In the genomic region with DNA sequence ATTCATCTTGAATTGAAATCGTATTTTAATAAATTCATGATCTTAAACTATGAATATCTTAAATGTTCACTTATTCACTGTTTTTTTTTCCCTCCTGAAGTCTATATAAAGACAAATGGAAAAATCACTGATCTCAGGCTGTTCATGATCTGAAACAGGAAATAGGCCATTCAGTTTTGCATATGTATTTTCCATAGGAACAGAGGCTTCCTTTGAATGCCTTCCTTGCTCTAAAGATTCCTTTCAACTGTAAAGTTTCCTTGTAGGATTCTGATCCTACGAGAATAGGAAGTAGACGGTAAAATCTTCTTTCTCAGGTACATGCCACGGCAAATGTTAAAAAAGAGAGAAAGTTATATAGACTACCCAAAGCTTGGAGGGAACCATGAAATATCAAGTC, we compare ENCODE assay signal across 15 cellular contexts.
DNase-seq lines count a peak whose midpoint lies in the region; ATAC-seq and TF ChIP-seq lines count a peak whose summit lies in the region.
"Had no signal": no experiment of that assay in that cellular context is flagged by ENCODE, and none has a peak within 500 bp of the region (broad histone marks: within the 10 kb centered on the region; RNA-seq: fewer than 3 reads in every experiment).

No MANE protein-coding gene starts in this region.

- no peak overlapping the region for H4K91ac ChIP-seq in H9 (ENCODE audit: insufficient read length, low read depth, low read length)

- H3K23me2 ChIP-seq in H9 (ENCODE audit: insufficient read length, low read depth, low read length, poor library complexity, severe bottlenecking), result no peaks in the 10 kb centered on the region

- H3K36me3 ChIP-seq in OCI-LY7 (ENCODE audit: insufficient read depth, low read length), result no peaks in the 10 kb centered on the region
- H3K36me3 ChIP-seq: BE2C had no signal

- intact Hi-C loops in OCI-LY7 (cut with micrococcal nuclease; ENCODE audit: unreplicated experiment), result no loop called here

- no peaks in the 10 kb centered on the region for H3K79me1 ChIP-seq in H9 (ENCODE audit: insufficient read depth, low read depth, low read length, poor library complexity, severe bottlenecking)

- H3K4me1 ChIP-seq in H9 (ENCODE audit: insufficient read depth, low read length) (no peaks in the 10 kb centered on the region; the same call in 1 of the 2 replicates), OCI-LY7 (ENCODE audit: insufficient read depth, low read length, poor library complexity, severe bottlenecking) (peaks cover 12% of the 10 kb centered on the region)
- H3K4me1 ChIP-seq: BE2C, Caco-2 had no signal

- H3K79me2 ChIP-seq in H9 (ENCODE audit: insufficient read depth, low read length), result no peaks in the 10 kb centered on the region
- H3K79me2 ChIP-seq in OCI-LY7 (ENCODE audit: insufficient read depth, low read depth, low read length), result no peaks in the 10 kb centered on the region

- no peak overlapping the region for H3K9ac ChIP-seq in H9 (ENCODE audit: extremely low read depth, insufficient read length, low read length)

- H3K27me3 ChIP-seq in H9 (ENCODE audit: insufficient read depth, low read length), result no peaks in the 10 kb centered on the region
- H3K27me3 ChIP-seq: BE2C had no signal

- no peak overlapping the region for H2BK20ac ChIP-seq in H9 (ENCODE audit: low read depth, low read length, poor library complexity, severe bottlenecking)

- no peak for TF ChIP-seq CTCF in H9 (conservative IDR thresholded peaks at IDR 0.05)
- TF ChIP-seq CTCF in OCI-LY7 (conservative IDR thresholded peaks at IDR 0.05; ENCODE audit: low read length), result no peak

- H3K9me3 Mint-ChIP-seq in H9, result no peaks in the 10 kb centered on the region; a peak in 1 of 5 replicates
- H3K9me3 Mint-ChIP-seq: CD8-positive, alpha-beta T cell had no signal

- H3K18ac ChIP-seq in H9 (ENCODE audit: insufficient read length, low read depth, low read length), result no peak overlapping the region

- no peak overlapping the region for H4K5ac ChIP-seq in H9 (ENCODE audit: insufficient read length, low read depth, low read length)

- no peak overlapping the region for H2BK15ac ChIP-seq in H9 (ENCODE audit: low read depth, low read length)

- no peak overlapping the region for H3T11ph ChIP-seq in H9 (ENCODE audit: low read length)

- no peak overlapping the region for H2AFZ ChIP-seq in H9 (ENCODE audit: low read length)
- H2AFZ ChIP-seq in OCI-LY7 (ENCODE audit: low read length), result peak overlapping the region; percentile 17

- no peak overlapping the region for H3K4me3 ChIP-seq in OCI-LY7 (ENCODE audit: low read depth, low read length, poor library complexity, severe bottlenecking)

- no peak overlapping the region for H3K4ac ChIP-seq in H9 (ENCODE audit: low read depth, low read length)

- H2BK12ac ChIP-seq in H9 (ENCODE audit: insufficient read length, low read depth, low read length), result no peak overlapping the region

- H2AK5ac ChIP-seq in H9 (ENCODE audit: insufficient read length, low read length), result no peak overlapping the region

- no peak overlapping the region for H2BK5ac ChIP-seq in H9 (ENCODE audit: insufficient read length, low read length)

- no peak overlapping the region for H3K56ac ChIP-seq in H9 (ENCODE audit: insufficient read length, low read depth, low read length)

- no peak overlapping the region for H3K14ac ChIP-seq in H9 (ENCODE audit: insufficient read depth, low read length)

- H3K4me2 ChIP-seq in H9 (ENCODE audit: insufficient read depth, insufficient read length, low read length) (no peak overlapping the region), OCI-LY7 (ENCODE audit: low read length) (peak overlapping the region; percentile 15)

- H3K27me3 Mint-ChIP-seq in H9 (ENCODE audit: low read depth), result no peaks in the 10 kb centered on the region

- no peak overlapping the region for H4K8ac ChIP-seq in H9 (replicated peaks; ENCODE audit: insufficient read length, low read depth, low read length)

- H3K9me3 ChIP-seq in H9 (ENCODE audit: control insufficient read depth, low read depth, low read length), result no peaks in the 10 kb centered on the region
- no peaks in the 10 kb centered on the region for H3K9me3 ChIP-seq in OCI-LY7 (ENCODE audit: low read length)
- H3K9me3 ChIP-seq: BE2C, Caco-2 had no signal

- DNase-seq in H9 (no peak), OCI-LY7 (ENCODE audit: low spot score) (no peak), iPS DF 19.7 (ENCODE audit: low read depth, low spot score) (peak; percentile 12), T1000 (lab: John Stamatoyannopoulos, UW) (no peak), hepatic stellate cell (ENCODE audit: low spot score) (no peak)
- no peak for DNase-seq in NK-92 treated with Interleukin-12 subunit alpha and Interleukin-12 subunit beta, amount 100 ng/mL, for 24 hours (lab: John Stamatoyannopoulos, UW)
- DNase-seq: BE2C; Caco-2; CD8-positive, alpha-beta T cell; DND-41; GDM1; IMR-90 had no signal

- H2BK120ac ChIP-seq in H9 (ENCODE audit: low read depth, low read length, poor library complexity, severe bottlenecking), result no peak overlapping the region

- ATAC-seq in GM18519 (IDR thresholded peaks at IDR 0.05; ENCODE audit: low FRiP score, unreplicated experiment), result no peak
- ATAC-seq: CD8-positive, alpha-beta T cell; HCT116 had no signal

- no CpG with 5 or more reads among the region's 4 CpGs for WGBS in H9 (ENCODE audit: extremely low coverage, insufficient read length, low lambda C conversion rate)

- H3K23ac ChIP-seq in H9 (ENCODE audit: insufficient read length, low read depth, low read length), result no peak overlapping the region

- peaks cover 0 to 4% (median 0%) of the 10 kb centered on the region in 3 experiments; a peak in 3 of 7 replicates for H3K36me3 Mint-ChIP-seq in H9 (ENCODE audit: insufficient read depth in 1 of 3, low read depth in 3 of 3)
- H3K36me3 Mint-ChIP-seq: CD14-positive monocyte; CD8-positive, alpha-beta T cell had no signal

- H3K9me2 ChIP-seq in OCI-LY7 (ENCODE audit: insufficient read depth, low read length), result no peaks in the 10 kb centered on the region

- no peak overlapping the region for H3K4me3 Mint-ChIP-seq in H9
- H3K4me3 Mint-ChIP-seq: CD14-positive monocyte; CD8-positive, alpha-beta T cell had no signal

- no TSS peak for BruUV-seq in OCI-LY7 (replicated peaks; lab: Mats Ljungman, UMichigan)

- POLR2A ChIA-PET in OCI-LY7 (lab: Charles Lee), result interaction anchor here (1.0 to 1.3 kb wide), 2 partner anchors 11 to 95 kb away, joined by 3 to 4 read pairs; no protein-coding TSS in a partner anchor

- CTCF ChIA-PET in OCI-LY7 (lab: Charles Lee; ENCODE audit: unreplicated experiment), result no interaction called here

- H3K27ac ChIP-seq in H9 (ENCODE audit: insufficient read length, low read depth, low read length) (peak overlapping the region; percentile 50), OCI-LY7 (ENCODE audit: low read depth, low read length, poor library complexity, severe bottlenecking) (no peak overlapping the region)

- H3K4me1 Mint-ChIP-seq in H9, result peaks cover 14 to 34% of the 10 kb centered on the region in 2 experiments
- H3K4me1 Mint-ChIP-seq: CD14-positive monocyte had no signal

- H4K20me1 ChIP-seq in H9 (ENCODE audit: control insufficient read depth, insufficient read depth, insufficient read length), result no peaks in the 10 kb centered on the region
- H4K20me1 ChIP-seq in OCI-LY7 (ENCODE audit: insufficient read depth, low read length), result no peaks in the 10 kb centered on the region

- peak overlapping the region; percentile 7 to 92 (median 86); a peak in 4 of 7 replicates for H3K27ac Mint-ChIP-seq in H9
- H3K27ac Mint-ChIP-seq: CD14-positive monocyte; CD8-positive, alpha-beta T cell had no signal
